9 cellular contexts compared by ENCODE assay signal in the genomic region with DNA sequence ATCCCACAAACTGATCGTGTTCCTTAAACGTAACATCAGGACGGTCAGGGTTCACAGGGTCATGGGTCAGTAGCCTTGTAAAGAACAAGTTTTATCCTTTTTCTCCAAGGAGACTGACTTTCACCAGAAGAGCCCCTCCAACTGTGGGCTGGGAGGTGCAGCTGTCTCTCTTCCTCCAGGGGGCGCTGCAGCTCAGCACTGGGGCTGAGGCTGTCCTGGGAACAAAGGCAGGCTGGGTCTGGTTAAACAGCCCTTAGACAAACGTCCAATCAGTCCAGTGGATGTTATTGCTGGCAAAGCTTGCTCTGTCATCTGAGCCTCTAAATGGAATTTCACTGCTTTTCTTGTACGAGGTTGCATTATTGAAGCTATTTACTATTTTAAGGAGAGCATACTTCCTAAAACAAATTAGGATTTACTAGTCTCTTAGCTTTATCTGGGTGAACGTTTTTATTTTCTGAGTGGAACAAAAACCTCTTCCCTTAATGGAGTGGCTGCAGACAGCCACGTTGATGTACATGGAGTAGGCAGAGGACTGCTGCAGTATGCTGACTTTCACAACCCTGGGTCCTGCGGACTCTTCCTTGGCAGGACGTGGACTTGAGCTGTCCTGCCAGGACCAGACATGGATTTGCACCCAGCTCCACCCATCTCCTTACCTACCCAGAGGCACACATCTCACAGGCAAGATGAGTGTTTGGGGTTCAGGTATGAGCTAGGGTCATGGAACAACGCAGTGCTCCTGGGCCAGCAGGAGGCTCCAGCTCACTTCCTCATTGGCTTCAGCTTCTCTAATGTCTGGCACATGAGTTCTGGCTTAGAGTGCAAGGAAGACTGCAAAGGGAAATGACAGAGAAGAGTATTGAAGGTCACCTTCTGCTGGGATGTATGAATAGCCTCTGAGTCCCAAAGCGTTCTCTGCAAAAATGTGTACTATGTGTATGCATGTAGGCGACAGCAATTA. TPM values are rescaled to one million over a fixed set of nuclear protein-coding genes. Genes with fewer than 3 reads are reported as not detected.
DNase-seq lines count a peak whose midpoint lies in the region; ATAC-seq and TF ChIP-seq lines count a peak whose summit lies in the region.
"Had no signal": no experiment of that assay in that cellular context is flagged by ENCODE, and none has a peak within 500 bp of the region (broad histone marks: within the 10 kb centered on the region; RNA-seq: fewer than 3 reads in every experiment).

No MANE protein-coding gene starts in this region.

- H3K4me1 ChIP-seq in adrenal gland (replicated peaks in 1 of 2) = no peaks in the 10 kb centered on the region

- peak; percentile 93 for TF ChIP-seq CTCF in SU-DHL-6 (IDR thresholded peaks at IDR 0.05; ENCODE audit: insufficient read depth, low read length, poor library complexity, severe bottlenecking)
- TF ChIP-seq CTCF in adrenal gland (IDR thresholded peaks at IDR 0.05) = peak; percentile 80 to 94 (median 86)

- peaks cover 4% of the 10 kb centered on the region; the same call in 1 of the 2 replicates for H3F3A ChIP-seq in SU-DHL-6 (ENCODE audit: insufficient read depth)

- peaks cover 6% of the 10 kb centered on the region; the same call in 1 of the 2 replicates for H4K20me1 ChIP-seq in SU-DHL-6 (ENCODE audit: low read depth, low read length)

- WGBS in adrenal gland, 4 donors = 55 to 66% (median 62%) methylated on average over 11 to 13 of the region's 13 CpGs

- no peaks in the 10 kb centered on the region for H3K9me2 ChIP-seq in SU-DHL-6 (replicated peaks; ENCODE audit: insufficient read depth, low read length)

- no peak overlapping the region for H3K4me2 ChIP-seq in SU-DHL-6 (ENCODE audit: low read depth, low read length, poor library complexity, severe bottlenecking)

- no peak overlapping the region for H3K9ac ChIP-seq in SU-DHL-6 (ENCODE audit: low read length)

- H3K27ac ChIP-seq in SU-DHL-6 (ENCODE audit: low read depth, low read length) (no peak overlapping the region), adrenal gland (no peak overlapping the region)

- peak; percentile 92 to 96 for ATAC-seq in left cardiac atrium
- no peak for ATAC-seq in HG03196 (IDR thresholded peaks at IDR 0.05; ENCODE audit: unreplicated experiment)

- H3K27me3 ChIP-seq in SU-DHL-6 (ENCODE audit: low read length) (no peaks in the 10 kb centered on the region), adrenal gland (no peaks in the 10 kb centered on the region)

- H3K36me3 ChIP-seq in SU-DHL-6 (ENCODE audit: low read length) (peaks cover 22% of the 10 kb centered on the region), adrenal gland (replicated peaks in 1 of 2) (peaks cover 0 to 66% of the 10 kb centered on the region in 2 donors)

- no peaks in the 10 kb centered on the region for H3K9me3 ChIP-seq in SU-DHL-6 (ENCODE audit: insufficient read depth, low read length)
- H3K9me3 ChIP-seq in adrenal gland (replicated peaks in 1 of 3) = no peaks in the 10 kb centered on the region

- no peak overlapping the region for H3K4me3 ChIP-seq in SU-DHL-6 (ENCODE audit: insufficient read depth, low read length, poor library complexity, severe bottlenecking)
- no peak overlapping the region for H3K4me3 ChIP-seq in adrenal gland

- no peak overlapping the region for H2AFZ ChIP-seq in SU-DHL-6 (ENCODE audit: low read depth, low read length, severe bottlenecking)

- no peak for TF ChIP-seq POLR2A in adrenal gland (IDR thresholded peaks at IDR 0.05)

- DNase-seq in DMS53 treated with DMSO at 0.1 percent for 48 hours (lab: John Stamatoyannopoulos, UW; ENCODE audit: unreplicated experiment) (peak; percentile 43), LoVo (ENCODE audit: low spot score) (peak; percentile 50), adrenal gland (peak; percentile 67 to 85 (median 79)), left cardiac atrium (peak; percentile 88), retina (peak; percentile 77), NCI-H446 treated with DMSO at 0.1 percent for 48 hours (lab: John Stamatoyannopoulos, UW) (no peak)

- H3K79me2 ChIP-seq in SU-DHL-6 (ENCODE audit: insufficient read depth, low read length) = peaks cover 8% of the 10 kb centered on the region

- intact Hi-C loops in adrenal gland (cut with DNase I) (loop anchor here (5.0 to 10.0 kb wide), 2 partner anchors 233 to 351 kb away; partner anchors contain the start of gene FIBCD1 (in 1 of the 2)), left cardiac atrium (cut with DNase I) (loop anchor here (2.0 to 5.0 kb wide), 2 partner anchors 161 to 297 kb away; no protein-coding TSS in a partner anchor)

RNA-seq across cellular contexts. Expression of gene EXOSC2, which starts 7.8 kb away (rescaled TPM):
- total RNA-seq in adrenal gland = 10 to 100 TPM in 7 of 8 donors, 1 to 10 TPM in 1; 9.5 to 26.7 (median 19.3) TPM
- polyA plus RNA-seq in adrenal gland = 10 to 100 TPM; 15.5 to 28.8 (median 16.6) TPM
- 10 to 100 TPM; 14.3 to 15.4 TPM for total RNA-seq in left cardiac atrium

RNA-seq across cellular contexts. Expression of gene PRDM12, which starts 36.9 kb away (rescaled TPM):
- total RNA-seq in adrenal gland (under 1 TPM in 1 of 8 donors, not detected in 7; 0.14 TPM), left cardiac atrium (not detected)
- under 1 TPM in 2 of 3 donors, not detected in 1; 0.07 to 0.08 TPM for polyA plus RNA-seq in adrenal gland
- total RNA-seq: T-helper 2 cell treated with Interferon-gamma antibody and Interleukin-4, amounts not matched to agents 100 ng/mL and 5 ng/mL, for 36 hours had no signal
